In genomic region chr10:113718974-113719822, GRCh38 we compare ENCODE assay signal across 26 cellular contexts. TPM values are rescaled to one million over a fixed set of nuclear protein-coding genes. Genes with fewer than 3 reads are reported as not detected.
DNase-seq lines count a peak whose midpoint lies in the region; ATAC-seq, FAIRE-seq and TF ChIP-seq lines count a peak whose summit lies in the region.
"Had no signal": no experiment of that assay in that cellular context is flagged by ENCODE, and none has a peak within 500 bp of the region (broad histone marks: within the 10 kb centered on the region; RNA-seq: fewer than 3 reads in every experiment).

No MANE protein-coding gene starts in this region.

- H3K27ac ChIP-seq in CD4-positive, CD25-positive, alpha-beta regulatory T cell (ENCODE audit: insufficient read depth, low read length, poor library complexity, severe bottlenecking), result no peak overlapping the region
- H3K27ac ChIP-seq in K562 (ENCODE audit: extremely low read depth, low read depth, low read length) (peak overlapping the region; percentile 65; the same call in 2 of the 3 replicates), neuronal stem cell (replicated peaks; ENCODE audit: low read length) (no peak overlapping the region), brain microvascular endothelial cell (no peak overlapping the region)
- H3K27ac ChIP-seq: BLaER1 treated with 17β-estradiol and CSF1 and Interleukin-3, amounts not matched to agents 10 nM and 100 nM; SJCRH30 had no signal

- peak overlapping the region; percentile 11 for H3K18ac ChIP-seq in neuronal stem cell (ENCODE audit: low read length)

- TF ChIP-seq RAD21 in K562 (CRISPR knock-in tag; conservative IDR thresholded peaks at IDR 0.05 in 1 of 2, IDR thresholded peaks at IDR 0.05 in 1 of 2), result no peak

- no peak overlapping the region for H2BK120ac ChIP-seq in neuronal stem cell (ENCODE audit: low read depth, low read length)

- no peaks in the 10 kb centered on the region for H3K9me3 ChIP-seq in CD4-positive, CD25-positive, alpha-beta regulatory T cell (ENCODE audit: control insufficient read depth in 2 of 2, low read length in 2 of 2)
- H3K9me3 ChIP-seq in K562 (replicated peaks; ENCODE audit: control insufficient read depth, insufficient read depth, low read depth, low read length) (no peaks in the 10 kb centered on the region), neuronal stem cell (replicated peaks in 1 of 2; ENCODE audit: control insufficient read depth in 2 of 2, insufficient read depth in 1 of 2, low read depth in 1 of 2, low read length in 2 of 2) (peaks cover 0 to 2% of the 10 kb centered on the region in 2 donors)
- H3K9me3 ChIP-seq: SJCRH30 had no signal

- H3K79me1 ChIP-seq in neuronal stem cell (ENCODE audit: low read depth, low read length), result no peaks in the 10 kb centered on the region

- no peaks in the 10 kb centered on the region for H3K79me2 ChIP-seq in K562 (ENCODE audit: control insufficient read depth, insufficient read depth, low read length)

- no peaks in the 10 kb centered on the region for H3K27me3 Mint-ChIP-seq in CD4-positive, CD25-positive, alpha-beta regulatory T cell

- TF ChIP-seq CTCF in K562 (IDR thresholded peaks at IDR 0.05 in 2 of 3, conservative IDR thresholded peaks at IDR 0.05 in 1 of 3; ENCODE audit: insufficient read depth in 2 of 3, low read depth in 1 of 3, low read length in 3 of 3) (no peak), brain microvascular endothelial cell (IDR thresholded peaks at IDR 0.05; ENCODE audit: low read depth, low read length, missing control alignments) (no peak)

- POLR2A ChIA-PET in K562 (lab: Yijun Ruan, JAX), result interaction anchor here (0.7 kb wide), 1 partner anchor 69 kb away, joined by 3 read pairs; no protein-coding TSS in a partner anchor

- H3K4me3 Mint-ChIP-seq in CD4-positive, CD25-positive, alpha-beta regulatory T cell, result peak overlapping the region; percentile 17 to 80 (median 58)
- H3K4me3 Mint-ChIP-seq: CD8-positive, alpha-beta T cell had no signal

- TSS peak; percentile 81 for BruUV-seq in K562 (replicated peaks; lab: Mats Ljungman, UMichigan)

- H2AK5ac ChIP-seq in neuronal stem cell (ENCODE audit: low read depth, low read length), result no peak overlapping the region

- H3K36me3 ChIP-seq in CD4-positive, CD25-positive, alpha-beta regulatory T cell (ENCODE audit: control insufficient read depth, insufficient read depth, low read length), result peaks cover 28% of the 10 kb centered on the region
- H3K36me3 ChIP-seq in K562 (ENCODE audit: control insufficient read depth, insufficient read depth, low read length) (no peaks in the 10 kb centered on the region), neuronal stem cell (replicated peaks in 1 of 2; ENCODE audit: control insufficient read depth in 2 of 2, insufficient read depth in 2 of 2, low read length in 2 of 2) (peaks cover 5 to 15% of the 10 kb centered on the region in 2 donors), brain microvascular endothelial cell (replicated peaks) (peaks cover 18% of the 10 kb centered on the region)

- peaks cover 58% of the 10 kb centered on the region for H3K36me3 Mint-ChIP-seq in CD4-positive, CD25-positive, alpha-beta regulatory T cell

- H4K91ac ChIP-seq in neuronal stem cell (ENCODE audit: low read depth, low read length, poor library complexity), result no peak overlapping the region

- peak; percentile 70 for FAIRE-seq in K562 (lab: Jason Lieb, UNC)
- FAIRE-seq: G401.6, GM12892, H1 had no signal

- no peak overlapping the region for H2BK12ac ChIP-seq in neuronal stem cell (ENCODE audit: low read length)

- peaks cover 0 to 10% (median 3%) of the 10 kb centered on the region in 4 donors for H3K4me1 Mint-ChIP-seq in CD4-positive, CD25-positive, alpha-beta regulatory T cell

- H3K4ac ChIP-seq in neuronal stem cell (ENCODE audit: low read length), result no peak overlapping the region

- H3K23ac ChIP-seq in neuronal stem cell (ENCODE audit: low read depth, low read length, poor library complexity), result no peak overlapping the region

- H2AFZ ChIP-seq in K562 (ENCODE audit: low read depth, low read length) (peak overlapping the region; percentile 82), neuronal stem cell (ENCODE audit: low read length) (no peak overlapping the region)

- H3K4me2 ChIP-seq in K562 (ENCODE audit: insufficient read depth, low read length) (peak overlapping the region; percentile 71), neuronal stem cell (ENCODE audit: insufficient read depth, low read length, poor library complexity, severe bottlenecking) (no peak overlapping the region)
- H3K4me2 ChIP-seq: BLaER1 treated with 17β-estradiol and CSF1 and Interleukin-3, amounts not matched to agents 10 nM and 100 nM had no signal

- peak overlapping the region; percentile 8 for H3K4me3 ChIP-seq in CD4-positive, CD25-positive, alpha-beta regulatory T cell (ENCODE audit: low read depth, low read length)
- H3K4me3 ChIP-seq in K562 (peak overlapping the region; percentile 43), neuronal stem cell (ENCODE audit: low read length in 2 of 2) (no peak overlapping the region), brain microvascular endothelial cell (ENCODE audit: low read depth, low read length) (no peak overlapping the region)
- H3K4me3 ChIP-seq: BLaER1 treated with 17β-estradiol and CSF1 and Interleukin-3, amounts not matched to agents 10 nM and 100 nM; SJCRH30 had no signal

- H2BK5ac ChIP-seq in neuronal stem cell (ENCODE audit: low read length), result no peak overlapping the region

- 4% methylated on average over 21 of the region's 21 CpGs for WGBS in K562 (ENCODE audit: insufficient coverage, low coverage, missing lambda C conversion rate)
- no CpG with 5 or more reads among the region's 21 CpGs for WGBS in neuronal stem cell (ENCODE audit: extremely low coverage in 2 of 2, insufficient read length in 2 of 2, insufficient replicate concordance in 1 of 2), 2 donors

- DNase-seq in CD4-positive, CD25-positive, alpha-beta regulatory T cell, result peak in 2 of 3 donors; percentile 29 to 45
- peak; percentile 13 for DNase-seq in NCI-H2029 treated with DMSO at 0.1 percent for 48 hours (lab: John Stamatoyannopoulos, UW)
- peak; percentile 26 to 79 (median 38) for DNase-seq in K562 (ENCODE audit: extremely low read depth in 1 of 4, low spot score in 3 of 4)
- DNase-seq in neuronal stem cell (ENCODE audit: low spot score), result no peak
- DNase-seq in brain microvascular endothelial cell, result no peak
- DNase-seq: 8988T; CD8-positive, alpha-beta T cell; MM.1S; NCI-H1092; NCI-H1436; NCI-H1930; NCI-H2171; NCI-H345; NCI-H524; NCI-H82; SJCRH30 had no signal

- intact Hi-C loops in K562 (cut with micrococcal nuclease), result no loop called here

- no peaks in the 10 kb centered on the region for H3K4me1 ChIP-seq in CD4-positive, CD25-positive, alpha-beta regulatory T cell (ENCODE audit: control insufficient read depth, insufficient read depth, low read length, poor library complexity, severe bottlenecking)
- H3K4me1 ChIP-seq in K562 (replicated peaks in 1 of 2; ENCODE audit: control insufficient read depth in 2 of 2, insufficient read depth in 2 of 2, low read length in 2 of 2), result no peaks in the 10 kb centered on the region; a peak in 1 of 5 replicates
- no peaks in the 10 kb centered on the region for H3K4me1 ChIP-seq in neuronal stem cell (ENCODE audit: control insufficient read depth in 2 of 2, insufficient read depth in 1 of 2, low read depth in 1 of 2, low read length in 2 of 2)
- H3K4me1 ChIP-seq: SJCRH30 had no signal

- H4K20me1 ChIP-seq in K562 (replicated peaks; ENCODE audit: control insufficient read depth, insufficient read depth, low read length), result no peaks in the 10 kb centered on the region

- H3K14ac ChIP-seq in neuronal stem cell (ENCODE audit: low read length), result no peak overlapping the region

- peak overlapping the region in 1 of 2 experiments; percentile 45; a peak in 2 of 4 replicates for H3K9ac ChIP-seq in K562 (ENCODE audit: insufficient read depth in 1 of 2, low read depth in 2 of 2, low read length in 2 of 2)
- H3K9ac ChIP-seq in neuronal stem cell (ENCODE audit: low read depth, low read length, poor library complexity), result no peak overlapping the region
- H3K9ac ChIP-seq: BLaER1 treated with 17β-estradiol and CSF1 and Interleukin-3, amounts not matched to agents 10 nM and 100 nM had no signal

- no peak overlapping the region for H4K8ac ChIP-seq in neuronal stem cell (ENCODE audit: low read depth, low read length)

- CTCF ChIA-PET in K562 (lab: Yijun Ruan, JAX; ENCODE audit: low intra/inter-chr PET ratio), result no interaction called here

- in situ Hi-C loops in K562 (cut with MboI) (no loop called here), brain microvascular endothelial cell (cut with HindIII; ENCODE audit: low pct_ligation_motif_present, low sequenced_read_pairs) (no loop called here)

- no peak for TF ChIP-seq EP300 in K562 (IDR thresholded peaks at IDR 0.05; ENCODE audit: low read length)

- no peak overlapping the region for H2BK15ac ChIP-seq in neuronal stem cell (ENCODE audit: low read length)

- no peaks in the 10 kb centered on the region for H3K9me1 ChIP-seq in K562 (ENCODE audit: control insufficient read depth, insufficient read depth, low read length)

- H3K27me3 ChIP-seq in CD4-positive, CD25-positive, alpha-beta regulatory T cell (ENCODE audit: control insufficient read depth, insufficient read depth, low read length), result no peaks in the 10 kb centered on the region
- H3K27me3 ChIP-seq in K562 (ENCODE audit: control insufficient read depth in 2 of 2, insufficient read depth in 2 of 2, low read length in 2 of 2), result no peaks in the 10 kb centered on the region; a peak in 2 of 5 replicates
- no peaks in the 10 kb centered on the region for H3K27me3 ChIP-seq in neuronal stem cell (ENCODE audit: control insufficient read depth in 3 of 3, insufficient read depth in 3 of 3, low read depth in 1 of 3, low read length in 3 of 3)
- no peaks in the 10 kb centered on the region for H3K27me3 ChIP-seq in brain microvascular endothelial cell (replicated peaks)
- H3K27me3 ChIP-seq: SJCRH30 had no signal

- TF ChIP-seq POLR2A in K562 (conservative IDR thresholded peaks at IDR 0.05), result peak; percentile 61

- ATAC-seq in CD4-positive, CD25-positive, alpha-beta regulatory T cell (ENCODE audit: low read depth in 2 of 2), result peak in 1 of 2 donors; percentile 47
- ATAC-seq in K562 (peak; percentile 92), GM19035 (IDR thresholded peaks at IDR 0.05; ENCODE audit: unreplicated experiment) (no peak), HG03521 (IDR thresholded peaks at IDR 0.05; ENCODE audit: unreplicated experiment) (no peak), HG02623 (IDR thresholded peaks at IDR 0.05; ENCODE audit: unreplicated experiment) (no peak)
- ATAC-seq: CD8-positive, alpha-beta T cell; HCT116; Panc1 had no signal

- peaks cover 0 to 2% (median 0%) of the 10 kb centered on the region in 7 donors for H3K9me3 Mint-ChIP-seq in CD4-positive, CD25-positive, alpha-beta regulatory T cell
- H3K9me3 Mint-ChIP-seq: CD8-positive, alpha-beta T cell had no signal

- H3K27ac Mint-ChIP-seq in CD4-positive, CD25-positive, alpha-beta regulatory T cell, result peak overlapping the region in 1 of 3 donors; percentile 95
- H3K27ac Mint-ChIP-seq: CD8-positive, alpha-beta T cell had no signal

RNA-seq across cellular contexts. Expression of gene PLEKHS1, which starts 32.3 kb away (rescaled TPM):
- 0.12 TPM for total RNA-seq in CD4-positive, CD25-positive, alpha-beta regulatory T cell
- polyA plus RNA-seq in CD4-positive, CD25-positive, alpha-beta regulatory T cell, result not detected
- not detected in 2 replicates for total RNA-seq in K562 (2011; cell fraction: chromatin; rRNA removed; ENCODE audit: low replicate concordance)
- not detected in 2 replicates for total RNA-seq in K562 (2011; cell fraction: nucleolus; rRNA removed)
- total RNA-seq in K562 (2011; cell fraction: nucleoplasm; rRNA removed), result not detected in 2 replicates
- not detected in 2 replicates for total RNA-seq in K562 (2014; rRNA removed)
- not detected in 2 replicates for total RNA-seq in K562 (2014; rRNA removed; fragmentation: Illumina TruSeq; extraction: Trizol)
- not detected in 2 replicates for total RNA-seq in K562 (2015; rRNA removed; fragmentation: Illumina TruSeq; extraction: Trizol)
- total RNA-seq in K562 (2021), result not detected in 2 replicates
- not detected in 2 replicates for polyA plus RNA-seq in K562 (2011; rRNA removed)
- polyA plus RNA-seq in K562 (2011; cell fraction: cytosol; rRNA removed), result not detected in 2 replicates
- not detected in 2 replicates for polyA plus RNA-seq in K562 (2011; cell fraction: nucleus; rRNA removed)
- 0.04 TPM in 1 of 2 replicates, not detected in the other for polyA plus RNA-seq in K562 (2012)
- not detected in 2 replicates for polyA plus RNA-seq in K562 (2014; fragmentation: Illumina TruSeq; extraction: Trizol)
- not detected for polyA plus RNA-seq in K562 (2014; fragmentation: Nextera tagmentation; extraction: Ambion mirVana)
- not detected in 2 replicates for polyA plus RNA-seq in K562 (2014; rRNA removed)
- 0.04 TPM in 1 of 2 replicates, not detected in the other for polyA minus RNA-seq in K562 (2011; rRNA and poly(A)+ RNA removed)
- not detected in 2 replicates for polyA minus RNA-seq in K562 (2011; cell fraction: cytosol; rRNA and poly(A)+ RNA removed)
- polyA minus RNA-seq in K562 (2011; cell fraction: nucleus; rRNA and poly(A)+ RNA removed), result not detected in 2 replicates
- 0.01 TPM for polyA plus RNA-seq in neuronal stem cell (2013, experiment 1 of 2)
- not detected for polyA plus RNA-seq in neuronal stem cell (2013, experiment 2 of 2)
- total RNA-seq: CD8-positive, alpha-beta T cell; Daoy; H1 had no signal
- polyA plus RNA-seq: H1 had no signal

RNA-seq across cellular contexts. Expression of gene CASP7, which starts 39.5 kb away (rescaled TPM):
- 13.5 TPM for total RNA-seq in CD4-positive, CD25-positive, alpha-beta regulatory T cell
- 10 to 100 TPM; 11.1 to 24.2 (median 22.3) TPM for polyA plus RNA-seq in CD4-positive, CD25-positive, alpha-beta regulatory T cell
- 1.4 and 3.6 TPM in 2 replicates for total RNA-seq in K562 (2011; cell fraction: chromatin; rRNA removed; ENCODE audit: low replicate concordance)
- total RNA-seq in K562 (2011; cell fraction: nucleolus; rRNA removed), result 0.66 and 1.0 TPM in 2 replicates
- 2.0 and 2.5 TPM in 2 replicates for total RNA-seq in K562 (2011; cell fraction: nucleoplasm; rRNA removed)
- total RNA-seq in K562 (2014; rRNA removed), result 8.7 and 12.3 TPM in 2 replicates
- total RNA-seq in K562 (2014; rRNA removed; fragmentation: Illumina TruSeq; extraction: Trizol), result 13.8 and 16.3 TPM in 2 replicates
- 21.5 and 23.3 TPM in 2 replicates for total RNA-seq in K562 (2015; rRNA removed; fragmentation: Illumina TruSeq; extraction: Trizol)
- total RNA-seq in K562 (2021), result 9.0 and 9.2 TPM in 2 replicates
- 1.4 and 2.2 TPM in 2 replicates for polyA plus RNA-seq in K562 (2011; rRNA removed)
- polyA plus RNA-seq in K562 (2011; cell fraction: cytosol; rRNA removed), result 0.38 and 0.92 TPM in 2 replicates
- polyA plus RNA-seq in K562 (2011; cell fraction: nucleus; rRNA removed), result 0.84 and 1.1 TPM in 2 replicates
- 13.1 and 22.3 TPM in 2 replicates for polyA plus RNA-seq in K562 (2012)
- 11.2 and 11.8 TPM in 2 replicates for polyA plus RNA-seq in K562 (2014; fragmentation: Illumina TruSeq; extraction: Trizol)
- polyA plus RNA-seq in K562 (2014; fragmentation: Nextera tagmentation; extraction: Ambion mirVana), result 10 to 100 TPM in 1 of 2 experiments, 1 to 10 TPM in 1; 8.1 to 13.8 TPM
- polyA plus RNA-seq in K562 (2014; rRNA removed), result 8.9 TPM in 2 replicates
- 0.63 and 1.9 TPM in 2 replicates for polyA minus RNA-seq in K562 (2011; rRNA and poly(A)+ RNA removed)
- 1.2 and 1.3 TPM in 2 replicates for polyA minus RNA-seq in K562 (2011; cell fraction: cytosol; rRNA and poly(A)+ RNA removed)
- 0.78 and 0.81 TPM in 2 replicates for polyA minus RNA-seq in K562 (2011; cell fraction: nucleus; rRNA and poly(A)+ RNA removed)
- 9.8 TPM for polyA plus RNA-seq in neuronal stem cell (2013, experiment 1 of 2)
- polyA plus RNA-seq in neuronal stem cell (2013, experiment 2 of 2), result 10.4 TPM

RNA-seq across cellular contexts. Expression of gene NRAP, which starts 55.4 kb away (rescaled TPM):
- total RNA-seq in CD4-positive, CD25-positive, alpha-beta regulatory T cell, result not detected
- polyA plus RNA-seq in CD4-positive, CD25-positive, alpha-beta regulatory T cell, result not detected
- not detected in 2 replicates for total RNA-seq in K562 (2011; cell fraction: chromatin; rRNA removed; ENCODE audit: low replicate concordance)
- total RNA-seq in K562 (2011; cell fraction: nucleolus; rRNA removed), result not detected in 2 replicates
- not detected in 2 replicates for total RNA-seq in K562 (2011; cell fraction: nucleoplasm; rRNA removed)
- not detected in 2 replicates for total RNA-seq in K562 (2014; rRNA removed)
- total RNA-seq in K562 (2014; rRNA removed; fragmentation: Illumina TruSeq; extraction: Trizol), result not detected in 2 replicates
- not detected in 2 replicates for total RNA-seq in K562 (2015; rRNA removed; fragmentation: Illumina TruSeq; extraction: Trizol)
- not detected in 2 replicates for total RNA-seq in K562 (2021)
- not detected in 2 replicates for polyA plus RNA-seq in K562 (2011; rRNA removed)
- polyA plus RNA-seq in K562 (2011; cell fraction: cytosol; rRNA removed), result not detected in 2 replicates
- not detected in 2 replicates for polyA plus RNA-seq in K562 (2011; cell fraction: nucleus; rRNA removed)
- polyA plus RNA-seq in K562 (2012), result 0.01 TPM in 1 of 2 replicates, not detected in the other
- not detected in 2 replicates for polyA plus RNA-seq in K562 (2014; fragmentation: Illumina TruSeq; extraction: Trizol)
- polyA plus RNA-seq in K562 (2014; fragmentation: Nextera tagmentation; extraction: Ambion mirVana), result not detected
- polyA plus RNA-seq in K562 (2014; rRNA removed), result not detected in 2 replicates
- polyA minus RNA-seq in K562 (2011; rRNA and poly(A)+ RNA removed), result not detected in 2 replicates
- polyA minus RNA-seq in K562 (2011; cell fraction: cytosol; rRNA and poly(A)+ RNA removed), result not detected in 2 replicates
- polyA minus RNA-seq in K562 (2011; cell fraction: nucleus; rRNA and poly(A)+ RNA removed), result not detected in 2 replicates
- polyA plus RNA-seq in neuronal stem cell (2013, experiment 1 of 2), result 0.01 TPM
- 0.01 TPM for polyA plus RNA-seq in neuronal stem cell (2013, experiment 2 of 2)
- total RNA-seq: CD8-positive, alpha-beta T cell; Daoy; H1; SJCRH30 had no signal
- polyA plus RNA-seq: H1 had no signal

Comparison
In these comparisons a context has a peak if more than half of its experiments do, and no peak if none do; other contexts are left out.
1. DNase-seq: peak in CD4-positive, CD25-positive, alpha-beta regulatory T cell (2 of 3), NCI-H2029 treated with DMSO at 0.1 percent for 48 hours (single experiment) and K562 (4 of 4); none in neuronal stem cell (single experiment) and brain microvascular endothelial cell (single experiment).
2. H3K4me3 ChIP-seq: peak in CD4-positive, CD25-positive, alpha-beta regulatory T cell (single experiment) and K562 (single experiment); none in neuronal stem cell (0 of 2) and brain microvascular endothelial cell (single experiment).